Comparison of ENCODE assay signal across 21 cellular contexts in the genomic region with DNA sequence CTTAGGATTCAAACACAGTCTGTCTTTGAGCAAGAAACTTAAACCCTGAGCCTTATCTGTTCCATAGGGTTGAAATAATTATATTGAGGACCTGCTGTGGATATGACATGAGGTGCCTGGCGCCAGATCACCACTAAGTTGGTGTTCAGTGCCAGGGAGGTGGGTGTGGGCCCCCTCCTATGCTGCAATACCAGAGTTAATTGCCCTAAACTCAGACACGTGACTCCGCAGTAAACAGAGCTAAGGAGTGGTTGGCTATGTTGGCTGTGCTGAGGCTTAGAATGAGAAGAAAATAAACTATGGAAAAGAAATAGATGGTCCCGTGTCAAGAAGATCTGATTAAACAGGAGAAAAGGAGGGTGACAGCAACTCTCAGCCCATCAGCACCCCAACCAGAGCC.
"Had no signal": no experiment of that assay in that cellular context is flagged by ENCODE, and none has a peak within 500 bp of the region (broad histone marks: within the 10 kb centered on the region; RNA-seq: fewer than 3 reads in every experiment).

No MANE protein-coding gene starts in this region.

- H3K9me3 ChIP-seq: esophagus muscularis mucosa, gastrocnemius medialis, sigmoid colon had no signal

- DNase-seq: activated CD4-positive, alpha-beta T cell treated with anti-CD3 and anti-CD28 coated beads for 1 hour; activated CD4-positive, alpha-beta T cell treated with anti-CD3 and anti-CD28 coated beads, Interleukin-2, amount 50 U/mL, for 1 hour; activated naive CD4-positive, alpha-beta T cell; activated naive CD8-positive, alpha-beta T cell treated with anti-CD3 and anti-CD28 coated beads, Interleukin-2, amount 10 ng/mL, durations not matched to agents 7 days and 5 days; activated T-cell treated with anti-CD3 and anti-CD28 coated beads, Interleukin-2, amount 50 U/mL, for 24 hours; amygdala; gastrocnemius medialis; hippocampal formation; kidney glomerular epithelial cell; left ventricle myocardium superior; mammary epithelial cell; midbrain; occipital lobe; sigmoid colon; stimulated activated CD4-positive, alpha-beta T cell treated with anti-CD3 and anti-CD28 coated beads, Interleukin-2, amount 100 ng/mL, for 48 hours; stimulated activated CD8-positive, alpha-beta memory T cell treated with anti-CD3 and anti-CD28 coated beads, Interleukin-4, amount 100 ng/mL, for 48 hours; stimulated activated naive B cell treated with anti-CD40 and anti-IgM and Interleukin-4, amounts not matched to agents 10 μg/mL and 1 μg/mL and 100 μg/mL, for 72 hours; T-cell had no signal

- H3K4me3 ChIP-seq: coronary artery, esophagus muscularis mucosa, gastrocnemius medialis, sigmoid colon had no signal

- H3K36me3 ChIP-seq: esophagus muscularis mucosa, gastrocnemius medialis, sigmoid colon had no signal

- H3K27me3 ChIP-seq: esophagus muscularis mucosa, gastrocnemius medialis, sigmoid colon had no signal

- ATAC-seq: activated T-helper 17 cell treated with anti-CD3 and anti-CD28 coated beads, Interleukin-2, amount 50 U/mL, for 72 hours; gastrocnemius medialis; left ventricle myocardium superior; stimulated activated naive B cell treated with anti-CD40 and anti-IgM and Interleukin-4, amounts not matched to agents 10 μg/mL and 1 μg/mL and 100 μg/mL, for 72 hours; T-cell had no signal

- H3K27ac ChIP-seq: coronary artery, esophagus muscularis mucosa, gastrocnemius medialis, sigmoid colon had no signal

- H3K4me1 ChIP-seq: gastrocnemius medialis had no signal
